Comparison of ENCODE assay signal across 18 cellular contexts in the genomic region with DNA sequence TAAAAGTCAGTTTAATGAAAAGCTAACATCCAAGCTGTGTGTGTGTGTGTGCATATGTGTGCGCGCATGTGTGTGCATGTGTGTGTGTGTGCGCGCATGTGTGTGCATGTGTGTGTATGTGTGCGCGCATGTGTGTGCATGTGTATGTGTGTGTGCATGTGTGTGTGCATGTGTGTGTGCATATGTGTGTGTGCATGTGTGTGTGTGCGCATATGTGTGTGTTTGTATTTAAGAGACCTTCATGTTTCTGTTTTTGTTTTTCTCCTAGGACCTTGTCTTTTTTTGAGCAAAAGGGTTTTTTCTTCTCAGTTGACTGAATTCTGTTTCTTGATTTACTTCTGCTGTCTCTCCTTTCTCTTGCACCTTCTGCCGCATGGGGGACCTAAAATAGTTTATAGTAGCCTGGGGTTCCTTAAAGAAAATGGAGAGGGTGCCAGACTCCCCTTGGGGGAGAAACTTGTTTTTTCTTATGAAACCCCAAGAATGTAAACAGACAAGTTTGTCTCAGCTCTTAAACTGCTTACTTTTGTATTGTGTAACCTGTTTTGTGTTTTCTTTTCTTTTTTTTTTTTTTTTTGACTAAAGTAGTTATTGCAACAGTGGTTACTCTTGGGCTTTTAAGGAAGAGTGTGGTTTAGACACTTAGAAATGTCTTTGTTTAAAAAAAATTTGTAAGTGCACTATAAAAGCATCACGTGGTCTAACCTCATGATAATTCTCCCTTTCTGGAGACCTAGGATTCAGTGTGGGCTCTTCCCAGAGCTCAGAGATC. TPM values are rescaled to one million over a fixed set of nuclear protein-coding genes. Genes with fewer than 3 reads are reported as not detected.
DNase-seq lines count a peak whose midpoint lies in the region; ATAC-seq and TF ChIP-seq lines count a peak whose summit lies in the region.
"Had no signal": no experiment of that assay in that cellular context is flagged by ENCODE, and none has a peak within 500 bp of the region (broad histone marks: within the 10 kb centered on the region; RNA-seq: fewer than 3 reads in every experiment).

No MANE protein-coding gene starts in this region.

- DNase-seq in SKM-1 treated with dmso at 0.1 percent for 144 hours (lab: John Stamatoyannopoulos, UW; ENCODE audit: unreplicated experiment): peak; percentile 23
- no peak for DNase-seq in SKM-1 (lab: John Stamatoyannopoulos, UW; ENCODE audit: unreplicated experiment)
- peak; percentile 67 for DNase-seq in SIG-M5 treated with dmso at 0.1 percent for 504 hours (lab: John Stamatoyannopoulos, UW; ENCODE audit: unreplicated experiment)
- peak; percentile 44 for DNase-seq in fibroblast of mammary gland (ENCODE audit: low read depth)
- DNase-seq in stimulated activated effector memory CD8-positive, alpha-beta T cell treated with anti-CD3 and anti-CD28 coated beads, Interleukin-12 subunit alpha, Interleukin-12 subunit beta, amount 100 ng/mL, for 72 hours (ENCODE audit: low spot score in 2 of 2): no peak
- no peak for DNase-seq in activated CD4-positive, CD25-positive, alpha-beta regulatory T cell (lab: John Stamatoyannopoulos, UW)
- DNase-seq in MG63: no peak
- DNase-seq: activated CD4-positive, alpha-beta T cell treated with anti-CD3 and anti-CD28 coated beads, Interleukin-2, amount 50 U/mL, for 4 hours; cortex of kidney; mammary epithelial cell; NCI-H2029; upper lobe of left lung had no signal

- H3K36me3 Mint-ChIP-seq in stimulated activated effector memory CD8-positive, alpha-beta T cell treated with anti-CD3 and anti-CD28 coated beads, Interleukin-12 subunit alpha, Interleukin-12 subunit beta, amount 100 ng/mL, for 72 hours: no peaks in the 10 kb centered on the region
- H3K36me3 Mint-ChIP-seq: stimulated activated memory B cell treated with anti-CD40 and anti-IgM and Interleukin-4, amounts not matched to agents 10 μg/mL and 1 μg/mL and 100 μg/mL, for 72 hours had no signal

- ATAC-seq in stimulated activated effector memory CD8-positive, alpha-beta T cell treated with anti-CD3 and anti-CD28 coated beads, Interleukin-12 subunit alpha, Interleukin-12 subunit beta, amount 100 ng/mL, for 72 hours: no peak
- ATAC-seq in GM18498 (IDR thresholded peaks at IDR 0.05; ENCODE audit: unreplicated experiment): no peak
- ATAC-seq: right cardiac atrium; stimulated activated memory B cell treated with anti-CD40 and anti-IgM and Interleukin-4, amounts not matched to agents 10 μg/mL and 1 μg/mL and 100 μg/mL, for 72 hours had no signal

- H3K4me1 Mint-ChIP-seq in stimulated activated effector memory CD8-positive, alpha-beta T cell treated with anti-CD3 and anti-CD28 coated beads, Interleukin-12 subunit alpha, Interleukin-12 subunit beta, amount 100 ng/mL, for 72 hours: peaks cover 25% of the 10 kb centered on the region
- H3K4me1 Mint-ChIP-seq: stimulated activated memory B cell treated with anti-CD40 and anti-IgM and Interleukin-4, amounts not matched to agents 10 μg/mL and 1 μg/mL and 100 μg/mL, for 72 hours had no signal

- H3K36me3 ChIP-seq in MG63: no peaks in the 10 kb centered on the region
- H3K36me3 ChIP-seq: HAP-1 had no signal

- no peak for TF ChIP-seq CTCF in fibroblast of mammary gland (conservative IDR thresholded peaks at IDR 0.05; ENCODE audit: control insufficient read depth, insufficient read depth, low read depth, low read length)

- peak overlapping the region; percentile 23 for H3K27ac Mint-ChIP-seq in stimulated activated effector memory CD8-positive, alpha-beta T cell treated with anti-CD3 and anti-CD28 coated beads, Interleukin-12 subunit alpha, Interleukin-12 subunit beta, amount 100 ng/mL, for 72 hours
- H3K27ac Mint-ChIP-seq: activated T-helper 1 cell treated with anti-CD3 and anti-CD28 coated beads, Interleukin-12 subunit alpha, Interleukin-12 subunit beta, Interleukin-2, Interleukin-4 antibody, amounts not matched to agents 30 ng/mL and 10 ng/mL and 1 ng/mL, durations not matched to agents 14 hours and 24 hours and 36 hours; neural progenitor cell; stimulated activated memory B cell treated with anti-CD40 and anti-IgM and Interleukin-4, amounts not matched to agents 10 μg/mL and 1 μg/mL and 100 μg/mL, for 72 hours had no signal

- peaks cover 4% of the 10 kb centered on the region for H3K9me3 Mint-ChIP-seq in stimulated activated effector memory CD8-positive, alpha-beta T cell treated with anti-CD3 and anti-CD28 coated beads, Interleukin-12 subunit alpha, Interleukin-12 subunit beta, amount 100 ng/mL, for 72 hours

- H3K9me3 ChIP-seq in MG63: peaks cover 9% of the 10 kb centered on the region

- no peaks in the 10 kb centered on the region for H3K27me3 ChIP-seq in MG63
- H3K27me3 ChIP-seq: neural progenitor cell, upper lobe of left lung had no signal

- H3K4me3 ChIP-seq in fibroblast of mammary gland (ENCODE audit: control insufficient read depth, low read depth, low read length) (no peak overlapping the region), MG63 (no peak overlapping the region)
- H3K4me3 ChIP-seq: HAP-1, neural progenitor cell, upper lobe of left lung had no signal

- no peak overlapping the region for H3K4me3 Mint-ChIP-seq in stimulated activated effector memory CD8-positive, alpha-beta T cell treated with anti-CD3 and anti-CD28 coated beads, Interleukin-12 subunit alpha, Interleukin-12 subunit beta, amount 100 ng/mL, for 72 hours
- H3K4me3 Mint-ChIP-seq: activated T-helper 1 cell treated with anti-CD3 and anti-CD28 coated beads, Interleukin-12 subunit alpha, Interleukin-12 subunit beta, Interleukin-2, Interleukin-4 antibody, amounts not matched to agents 30 ng/mL and 10 ng/mL and 1 ng/mL, durations not matched to agents 14 hours and 24 hours and 36 hours; neural progenitor cell; stimulated activated memory B cell treated with anti-CD40 and anti-IgM and Interleukin-4, amounts not matched to agents 10 μg/mL and 1 μg/mL and 100 μg/mL, for 72 hours had no signal

RNA-seq across cellular contexts. Expression of a gene that starts 53.0 kb away (rescaled TPM):
- 9.9 and 11.0 TPM in 2 replicates for total RNA-seq in MG63 (2014; rRNA removed; shearing (Covaris generic); ENCODE audit: low replicate concordance)

RNA-seq across cellular contexts. Expression of a gene that starts 54.9 kb away (rescaled TPM):
- total RNA-seq in MG63 (2014; rRNA removed; shearing (Covaris generic); ENCODE audit: low replicate concordance): 48.5 and 57.2 TPM in 2 replicates

Comparison
In these comparisons a context has a peak if more than half of its experiments do, and no peak if none do; other contexts are left out.
1. DNase-seq: peak in SKM-1 treated with dmso at 0.1 percent for 144 hours (single experiment), SIG-M5 treated with dmso at 0.1 percent for 504 hours (single experiment) and fibroblast of mammary gland (single experiment); none in SKM-1 (single experiment), stimulated activated effector memory CD8-positive, alpha-beta T cell treated with anti-CD3 and anti-CD28 coated beads, Interleukin-12 subunit alpha, Interleukin-12 subunit beta, amount 100 ng/mL, for 72 hours (0 of 2), activated CD4-positive, CD25-positive, alpha-beta regulatory T cell (0 of 4) and MG63 (single experiment).